Comparison of ENCODE assay signal across 19 cellular contexts in the genomic region with DNA sequence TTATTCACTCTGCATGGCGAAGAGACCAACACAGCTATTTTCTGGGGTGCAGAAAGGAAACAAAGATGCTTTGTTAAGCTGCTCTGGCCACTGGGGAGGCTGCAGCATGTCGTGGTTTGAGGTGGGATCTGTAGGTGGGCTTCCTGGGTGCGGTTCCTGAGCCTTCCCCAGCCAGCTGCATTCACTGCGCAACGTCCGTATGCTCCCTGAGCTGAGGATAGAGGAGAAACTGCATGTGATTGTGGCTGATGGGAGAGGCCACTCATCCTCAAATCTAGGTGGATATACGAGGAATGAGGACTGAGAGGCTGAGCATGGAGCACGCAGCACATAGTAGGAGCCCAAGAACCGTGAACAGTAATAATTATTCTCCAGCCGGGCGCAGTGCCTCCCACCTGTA. TPM values are rescaled to one million over a fixed set of nuclear protein-coding genes. Genes with fewer than 3 reads are reported as not detected.
DNase-seq lines count a peak whose midpoint lies in the region; ATAC-seq and TF ChIP-seq lines count a peak whose summit lies in the region.
"Had no signal": no experiment of that assay in that cellular context is flagged by ENCODE, and none has a peak within 500 bp of the region (broad histone marks: within the 10 kb centered on the region; RNA-seq: fewer than 3 reads in every experiment).

No MANE protein-coding gene starts in this region.

- intact Hi-C loops in CD8-positive, alpha-beta T cell (cut with DNase I, micrococcal nuclease) = no loop called here
- intact Hi-C loops in sciatic nerve (cut with DNase I) = no loop called here
- intact Hi-C loops in activated CD4-positive, alpha-beta T cell treated with anti-CD3 and anti-CD28 coated beads, Interleukin-2, amount 10 ng/mL, durations not matched to agents 24 days and 14 days (cut with micrococcal nuclease) = no loop called here

- H3K9me3 ChIP-seq in CD8-positive, alpha-beta T cell (ENCODE audit: low read length) = no peaks in the 10 kb centered on the region
- H3K9me3 ChIP-seq in WERI-Rb-1 (ENCODE audit: severe bottlenecking) = peaks cover 3% of the 10 kb centered on the region

- POLR2A ChIA-PET in CD8-positive, alpha-beta T cell (lab: Charles Lee) = no interaction called here

- no peaks in the 10 kb centered on the region for H3K27me3 ChIP-seq in CD8-positive, alpha-beta T cell (ENCODE audit: insufficient read depth, low read length)
- H3K27me3 ChIP-seq in H7 (ENCODE audit: control insufficient read depth, insufficient read depth, low read length) (no peaks in the 10 kb centered on the region), WERI-Rb-1 (ENCODE audit: insufficient read depth, low read depth, severe bottlenecking) (no peaks in the 10 kb centered on the region)

- no peak for TF ChIP-seq CTCF in CD8-positive, alpha-beta T cell (IDR thresholded peaks at IDR 0.05)
- TF ChIP-seq CTCF in WERI-Rb-1 (IDR thresholded peaks at IDR 0.05; ENCODE audit: low read depth, low read length) = no peak

- H3K4me3 ChIP-seq in CD8-positive, alpha-beta T cell (ENCODE audit: low read depth, low read length) = no peak overlapping the region
- H3K4me3 ChIP-seq in H7 (ENCODE audit: insufficient read depth, low read depth, low read length) (no peak overlapping the region), WERI-Rb-1 (ENCODE audit: low read depth, low read length) (no peak overlapping the region)
- H3K4me3 ChIP-seq: BLaER1 treated with 17β-estradiol and CSF1 and Interleukin-3, amounts not matched to agents 10 nM and 100 nM had no signal

- no peaks in the 10 kb centered on the region for H3K36me3 ChIP-seq in CD8-positive, alpha-beta T cell (ENCODE audit: insufficient read depth, low read length)
- H3K36me3 ChIP-seq in H7 (replicated peaks; ENCODE audit: control insufficient read depth, insufficient read depth, low read length) = no peaks in the 10 kb centered on the region
- H3K36me3 ChIP-seq in WERI-Rb-1 = 0 out of 2 replicates have a peak, but pooled peaks cover 2% of the 10 kb centered on the region

- no peak overlapping the region for H3K4me3 Mint-ChIP-seq in CD8-positive, alpha-beta T cell
- no peak overlapping the region for H3K4me3 Mint-ChIP-seq in activated CD4-positive, alpha-beta T cell treated with anti-CD3 and anti-CD28 coated beads, Interleukin-2, amount 10 ng/mL, durations not matched to agents 24 days and 14 days

- peaks cover 9% of the 10 kb centered on the region for H3K4me1 ChIP-seq in CD8-positive, alpha-beta T cell (ENCODE audit: insufficient read depth, low read length)

- H3K27me3 Mint-ChIP-seq in CD8-positive, alpha-beta T cell (ENCODE audit: low read depth) = no peaks in the 10 kb centered on the region
- H3K27me3 Mint-ChIP-seq in activated CD4-positive, alpha-beta T cell treated with anti-CD3 and anti-CD28 coated beads, Interleukin-2, amount 10 ng/mL, durations not matched to agents 24 days and 14 days = peaks cover 8% of the 10 kb centered on the region

- peaks cover 1% of the 10 kb centered on the region for H3K36me3 Mint-ChIP-seq in CD8-positive, alpha-beta T cell
- H3K36me3 Mint-ChIP-seq in activated CD4-positive, alpha-beta T cell treated with anti-CD3 and anti-CD28 coated beads, Interleukin-2, amount 10 ng/mL, durations not matched to agents 24 days and 14 days (ENCODE audit: low read depth) = peaks cover 20% of the 10 kb centered on the region

- peak overlapping the region; percentile 5 for H3K27ac Mint-ChIP-seq in CD8-positive, alpha-beta T cell
- H3K27ac Mint-ChIP-seq in activated CD4-positive, alpha-beta T cell treated with anti-CD3 and anti-CD28 coated beads, Interleukin-2, amount 10 ng/mL, durations not matched to agents 24 days and 14 days = no peak overlapping the region

- H3K9me3 Mint-ChIP-seq in CD8-positive, alpha-beta T cell = no peaks in the 10 kb centered on the region
- H3K9me3 Mint-ChIP-seq in activated CD4-positive, alpha-beta T cell treated with anti-CD3 and anti-CD28 coated beads, Interleukin-2, amount 10 ng/mL, durations not matched to agents 24 days and 14 days = peaks cover 5% of the 10 kb centered on the region

- CTCF ChIA-PET in CD8-positive, alpha-beta T cell (lab: Charles Lee) = no interaction called here

- no peak for DNase-seq in CD8-positive, alpha-beta T cell
- DNase-seq in H7 (peak; percentile 10), left lobe of liver (ENCODE audit: low spot score) (peak; percentile 21), sciatic nerve (ENCODE audit: low spot score) (peak; percentile 19), NCI-H524 (lab: John Stamatoyannopoulos, UW) (no peak), WERI-Rb-1 (no peak)
- DNase-seq in activated CD4-positive, alpha-beta T cell treated with anti-CD3 and anti-CD28 coated beads, Interleukin-2, amount 10 ng/mL, durations not matched to agents 24 days and 14 days = no peak
- DNase-seq: DMS53, EL, GF-D8, IMR-90, NCI-H1105, NCI-H2029, NCI-H345, NCI-H526, OCI-M1 had no signal

- no peak for ATAC-seq in CD8-positive, alpha-beta T cell
- ATAC-seq in left lobe of liver = no peak
- ATAC-seq in sciatic nerve = no peak
- ATAC-seq: Right ventricle myocardium inferior had no signal

- H3K4me1 Mint-ChIP-seq in CD8-positive, alpha-beta T cell (ENCODE audit: low read depth) = peaks cover 12% of the 10 kb centered on the region
- H3K4me1 Mint-ChIP-seq in activated CD4-positive, alpha-beta T cell treated with anti-CD3 and anti-CD28 coated beads, Interleukin-2, amount 10 ng/mL, durations not matched to agents 24 days and 14 days = peaks cover 4% of the 10 kb centered on the region

- H3K27ac ChIP-seq in CD8-positive, alpha-beta T cell (ENCODE audit: low read depth, low read length) = no peak overlapping the region
- H3K27ac ChIP-seq in WERI-Rb-1 = no peak overlapping the region
- H3K27ac ChIP-seq: BLaER1 treated with 17β-estradiol and CSF1 and Interleukin-3, amounts not matched to agents 10 nM and 100 nM; KMS-11 had no signal

RNA-seq across cellular contexts. Expression of gene DNAAF5, which starts 9.9 kb away (rescaled TPM):
- total RNA-seq in CD8-positive, alpha-beta T cell = 1 to 10 TPM; 4.3 to 4.9 TPM
- total RNA-seq in H7 (2014; rRNA removed; shearing (Covaris generic)) = 82.5 and 101 TPM in 2 replicates
- total RNA-seq in left lobe of liver (10.0 TPM), sciatic nerve (19.0 TPM)
- total RNA-seq in activated CD4-positive, alpha-beta T cell treated with anti-CD3 and anti-CD28 coated beads, Interleukin-2, amount 10 ng/mL, durations not matched to agents 24 days and 14 days = 49.4 and 50.6 TPM in 2 replicates

RNA-seq across cellular contexts. Expression of gene PRKAR1B, which starts 10.4 kb away (rescaled TPM):
- 10 to 100 TPM; 16.6 to 20.2 TPM for total RNA-seq in CD8-positive, alpha-beta T cell
- 32.4 and 32.8 TPM in 2 replicates for total RNA-seq in H7 (2014; rRNA removed; shearing (Covaris generic))
- total RNA-seq in left lobe of liver (7.0 TPM), sciatic nerve (11.1 TPM)
- total RNA-seq in activated CD4-positive, alpha-beta T cell treated with anti-CD3 and anti-CD28 coated beads, Interleukin-2, amount 10 ng/mL, durations not matched to agents 24 days and 14 days = 39.4 and 47.0 TPM in 2 replicates

Comparison
In these comparisons a context has a peak if more than half of its experiments do, and no peak if none do; other contexts are left out.
1. DNase-seq: peak in H7 (single experiment), left lobe of liver (single experiment) and sciatic nerve (single experiment); none in CD8-positive, alpha-beta T cell (0 of 7), activated CD4-positive, alpha-beta T cell treated with anti-CD3 and anti-CD28 coated beads, Interleukin-2, amount 10 ng/mL, durations not matched to agents 24 days and 14 days (single experiment), NCI-H524 (0 of 2) and WERI-Rb-1 (single experiment).